In genomic region chr18:66196805-66197204, GRCh38 we compare ENCODE assay signal across 18 cellular contexts.
DNase-seq lines count a peak whose midpoint lies in the region; ATAC-seq, FAIRE-seq and TF ChIP-seq lines count a peak whose summit lies in the region.
"Had no signal": no experiment of that assay in that cellular context is flagged by ENCODE, and none has a peak within 500 bp of the region (broad histone marks: within the 10 kb centered on the region; RNA-seq: fewer than 3 reads in every experiment).

No MANE protein-coding gene starts in this region.

- no TSS peak for BruUV-seq in GM12878 (replicated peaks; lab: Mats Ljungman, UMichigan)

- CTCF ChIA-PET in GM12878 (lab: Yijun Ruan, JAX) = no interaction called here

- H2AFZ ChIP-seq in MM.1S (ENCODE audit: low read length) (no peak overlapping the region), GM12878 (ENCODE audit: control insufficient read depth, low read depth, low read length) (no peak overlapping the region)
- H2AFZ ChIP-seq: GM23248 had no signal

- no peak overlapping the region for H3K4me2 ChIP-seq in MM.1S (ENCODE audit: low read depth, low read length)
- H3K4me2 ChIP-seq in GM12878 (ENCODE audit: control insufficient read depth, insufficient read depth) = no peak overlapping the region

- TF ChIP-seq POLR2A in GM12878 (IDR thresholded peaks at IDR 0.05; ENCODE audit: low read depth, low read length) = no peak

- DNase-seq in MM.1S = peak; percentile 47
- no peak for DNase-seq in GM12878 (ENCODE audit: low read depth, low spot score)
- no peak for DNase-seq in Right ventricle myocardium superior
- DNase-seq in left colon = no peak
- no peak for DNase-seq in GM19240 (ENCODE audit: insufficient read length, low spot score)
- DNase-seq: ACHN; CD4-positive, alpha-beta memory T cell; DMS79 treated with DMSO at 0.1 percent for 48 hours; EL; GM23248; HFFc6 had no signal

- no peak for TF ChIP-seq CTCF in MM.1S (IDR thresholded peaks at IDR 0.05; ENCODE audit: low read length)
- no peak for TF ChIP-seq CTCF in GM12878 (IDR thresholded peaks at IDR 0.05 in 2 of 3, conservative IDR thresholded peaks at IDR 0.05 in 1 of 3; ENCODE audit: control insufficient read depth in 2 of 3, extremely low read depth in 1 of 3, insufficient read depth in 1 of 3, low read depth in 3 of 3, low read length in 3 of 3)

- no peaks in the 10 kb centered on the region for H3K9me2 ChIP-seq in MM.1S (replicated peaks; ENCODE audit: insufficient read depth, low read length)

- H3K4me1 ChIP-seq in MM.1S (ENCODE audit: low read length) (0 out of 2 replicates have a peak, but pooled peaks cover 3% of the 10 kb centered on the region), GM12878 (ENCODE audit: control insufficient read depth, insufficient read depth, low read length) (no peaks in the 10 kb centered on the region)

- H4K20me1 ChIP-seq in MM.1S (ENCODE audit: insufficient read depth, low read length) = no peaks in the 10 kb centered on the region
- H4K20me1 ChIP-seq in GM12878 (ENCODE audit: control insufficient read depth, insufficient read depth) = no peaks in the 10 kb centered on the region

- TF ChIP-seq EP300 in GM12878 (IDR thresholded peaks at IDR 0.05; ENCODE audit: borderline replicate concordance in 1 of 2, control insufficient read depth in 1 of 2, low read depth in 2 of 2, low read length in 2 of 2) = no peak

- H3K4me3 ChIP-seq in MM.1S (ENCODE audit: low read length) (no peak overlapping the region), GM12878 (no peak overlapping the region)
- H3K4me3 ChIP-seq: GM23248 had no signal

- in situ Hi-C loops in GM12878 (cut with MboI) = no loop called here

- H3K9ac ChIP-seq in MM.1S (ENCODE audit: low read length) = no peak overlapping the region
- no peak overlapping the region for H3K9ac ChIP-seq in GM12878 (ENCODE audit: control insufficient read depth, insufficient read depth, low read length)
- H3K9ac ChIP-seq: GM23248 had no signal

- POLR2A ChIA-PET in GM12878 (lab: Charles Lee) = no interaction called here

- SMC1A ChIA-PET in GM12878 (lab: Charles Lee; ENCODE audit: uncharacterized antibody, unreplicated experiment) = no interaction called here

- H3K79me2 ChIP-seq in MM.1S (ENCODE audit: low read length) = no peaks in the 10 kb centered on the region
- no peaks in the 10 kb centered on the region for H3K79me2 ChIP-seq in GM12878 (ENCODE audit: control insufficient read depth, insufficient read depth, low read length)

- 8% methylated on average over 1 of the region's 1 CpG for WGBS in GM12878 (ENCODE audit: insufficient coverage, insufficient replicate concordance, low lambda C conversion rate, missing lambda C conversion rate)

- H3K27ac ChIP-seq in MM.1S (ENCODE audit: low read length) (no peak overlapping the region), GM12878 (ENCODE audit: control insufficient read depth, insufficient read depth) (no peak overlapping the region)
- H3K27ac ChIP-seq: GM23248, HL-60 had no signal

- H3K9me3 ChIP-seq in MM.1S (replicated peaks; ENCODE audit: insufficient read depth, low read length) (no peaks in the 10 kb centered on the region), GM12878 (replicated peaks; ENCODE audit: control insufficient read depth, insufficient read depth, low read length) (no peaks in the 10 kb centered on the region)

- no peaks in the 10 kb centered on the region for H3K27me3 ChIP-seq in MM.1S (replicated peaks; ENCODE audit: insufficient read depth, low read length)
- H3K27me3 ChIP-seq in GM12878 (replicated peaks in 1 of 2; ENCODE audit: control insufficient read depth in 2 of 2, insufficient read depth in 2 of 2, low read length in 1 of 2) = no peaks in the 10 kb centered on the region

- intact Hi-C loops in GM12878 (cut with micrococcal nuclease; ENCODE audit: unreplicated experiment) (no loop called here), Right ventricle myocardium superior (cut with DNase I) (no loop called here), left colon (cut with DNase I, micrococcal nuclease) (no loop called here)

- RAD21 ChIA-PET in GM12878 (lab: Charles Lee; ENCODE audit: unreplicated experiment) = no interaction called here

- no peak for FAIRE-seq in GM12878 (lab: Jason Lieb, UNC)
- FAIRE-seq: GM12892, H54 had no signal

- no peaks in the 10 kb centered on the region for H3F3A ChIP-seq in MM.1S (ENCODE audit: insufficient read depth, low read length)

- TF ChIP-seq RAD21 in GM12878 (IDR thresholded peaks at IDR 0.05; ENCODE audit: insufficient read depth, low read depth, low read length) = no peak

- no peaks in the 10 kb centered on the region for H3K36me3 ChIP-seq in MM.1S (replicated peaks; ENCODE audit: insufficient read depth, low read length)
- no peaks in the 10 kb centered on the region for H3K36me3 ChIP-seq in GM12878 (ENCODE audit: control insufficient read depth in 2 of 2, insufficient read depth in 2 of 2, low read length in 1 of 2)

- ATAC-seq in GM18502 (IDR thresholded peaks at IDR 0.05; ENCODE audit: poor library complexity, unreplicated experiment) (peak; percentile 61), HG03432 (IDR thresholded peaks at IDR 0.05; ENCODE audit: unreplicated experiment) (peak; percentile 47), GM12878 (peak; percentile 52; the same call in 2 of the 3 replicates), Right ventricle myocardium superior (ENCODE audit: poor library complexity) (no peak), left colon (no peak), GM18858 (IDR thresholded peaks at IDR 0.05; ENCODE audit: unreplicated experiment) (no peak)
- ATAC-seq: HCT116 had no signal

TF ChIP-seq in GM12878, 131 proteins besides CTCF, POLR2A, EP300 and RAD21:
- TF ChIP-seq CHD1 (IDR thresholded peaks at IDR 0.05; ENCODE audit: low read depth, low read length) (no peak), PML (IDR thresholded peaks at IDR 0.05; ENCODE audit: low read length) (no peak), TAF1 (IDR thresholded peaks at IDR 0.05; ENCODE audit: borderline replicate concordance, low read depth, low read length) (no peak), PAX8 (IDR thresholded peaks at IDR 0.05) (no peak), ZBTB33 (IDR thresholded peaks at IDR 0.05) (no peak), SUPT20H (IDR thresholded peaks at IDR 0.05; ENCODE audit: borderline replicate concordance, control insufficient read depth, low read depth, low read length) (no peak), KLF5 (IDR thresholded peaks at IDR 0.05; ENCODE audit: partially characterized antibody) (no peak), ZNF384 (IDR thresholded peaks at IDR 0.05; ENCODE audit: borderline replicate concordance, low read depth, low read length) (no peak), PRDM15 (CRISPR knock-in tag; IDR thresholded peaks at IDR 0.05) (no peak), YBX1 (IDR thresholded peaks at IDR 0.05) (no peak), CBX5 (IDR thresholded peaks at IDR 0.05; ENCODE audit: low read depth) (no peak), YY1 (IDR thresholded peaks at IDR 0.05; ENCODE audit: low read depth, low read length) (no peak)

Comparison
In these comparisons a context has a peak if more than half of its experiments do, and no peak if none do; other contexts are left out.
1. ATAC-seq: peak in GM18502 (single experiment), HG03432 (single experiment) and GM12878 (single experiment); none in Right ventricle myocardium superior (single experiment), left colon (single experiment) and GM18858 (single experiment).